ENCODE assay signal across 9 cellular contexts in genomic region chr12:118358008-118358359, GRCh38. TPM values are rescaled to one million over a fixed set of nuclear protein-coding genes. Genes with fewer than 3 reads are reported as not detected.
DNase-seq lines count a peak whose midpoint lies in the region; ATAC-seq and TF ChIP-seq lines count a peak whose summit lies in the region.
"Had no signal": no experiment of that assay in that cellular context is flagged by ENCODE, and none has a peak within 500 bp of the region (broad histone marks: within the 10 kb centered on the region; RNA-seq: fewer than 3 reads in every experiment).

No MANE protein-coding gene starts in this region.

- H3K4me3 Mint-ChIP-seq in activated CD4-positive, alpha-beta T cell treated with anti-CD3 and anti-CD28 coated beads, Interleukin-2, amount 10 ng/mL, durations not matched to agents 7 days and 5 days = peak overlapping the region; percentile 94
- H3K4me3 Mint-ChIP-seq in stimulated activated naive B cell treated with anti-CD40 and anti-IgM and Interleukin-4, amounts not matched to agents 10 μg/mL and 1 μg/mL and 100 μg/mL, for 72 hours = peak overlapping the region; percentile 79 to 90
- H3K4me3 Mint-ChIP-seq in endothelial cell (ENCODE audit: unreplicated experiment) = no peak overlapping the region

- CTCF ChIA-PET in activated CD4-positive, alpha-beta T cell treated with anti-CD3 and anti-CD28 coated beads, Interleukin-2, amount 10 ng/mL, durations not matched to agents 7 days and 5 days (lab: Charles Lee) = interaction anchor here (1.0 to 6.1 kb wide), 5 partner anchors 11 to 59 kb away, joined by 3 to 59 read pairs (median 5); partner anchors contain the start of genes SUDS3 and TAOK3
- CTCF ChIA-PET in OCI-LY7 (lab: Charles Lee; ENCODE audit: unreplicated experiment) = no interaction called here

- H3K4me2 ChIP-seq in OCI-LY7 (ENCODE audit: low read length) = peak overlapping the region; percentile 92

- POLR2A ChIA-PET in activated CD4-positive, alpha-beta T cell treated with anti-CD3 and anti-CD28 coated beads, Interleukin-2, amount 10 ng/mL, durations not matched to agents 7 days and 5 days (lab: Charles Lee) = interaction anchor here (1.5 kb wide), 1 partner anchor 18 kb away, joined by 4 read pairs; the partner anchor contains the start of gene SUDS3
- POLR2A ChIA-PET in OCI-LY7 (lab: Charles Lee) = interaction anchor here (0.5 to 3.6 kb wide), 11 partner anchors 12 to 174 kb away, joined by 3 to 22 read pairs (median 4); partner anchors contain the start of genes SUDS3 and TAOK3

- H3K27ac ChIP-seq in OCI-LY7 (ENCODE audit: low read depth, low read length, poor library complexity, severe bottlenecking) (peak overlapping the region; percentile 70), duodenal mucosa (ENCODE audit: low read depth, low read length) (no peak overlapping the region)

- H3K9me3 Mint-ChIP-seq in activated CD4-positive, alpha-beta T cell treated with anti-CD3 and anti-CD28 coated beads, Interleukin-2, amount 10 ng/mL, durations not matched to agents 7 days and 5 days = peaks cover 7% of the 10 kb centered on the region
- H3K9me3 Mint-ChIP-seq in stimulated activated naive B cell treated with anti-CD40 and anti-IgM and Interleukin-4, amounts not matched to agents 10 μg/mL and 1 μg/mL and 100 μg/mL, for 72 hours = peaks cover 6 to 10% of the 10 kb centered on the region in 2 donors
- H3K9me3 Mint-ChIP-seq in endothelial cell (ENCODE audit: unreplicated experiment) = no peaks in the 10 kb centered on the region

- peaks cover 44% of the 10 kb centered on the region for H3K4me1 Mint-ChIP-seq in activated CD4-positive, alpha-beta T cell treated with anti-CD3 and anti-CD28 coated beads, Interleukin-2, amount 10 ng/mL, durations not matched to agents 7 days and 5 days
- peaks cover 25 to 53% of the 10 kb centered on the region in 2 donors for H3K4me1 Mint-ChIP-seq in stimulated activated naive B cell treated with anti-CD40 and anti-IgM and Interleukin-4, amounts not matched to agents 10 μg/mL and 1 μg/mL and 100 μg/mL, for 72 hours
- H3K4me1 Mint-ChIP-seq in endothelial cell (ENCODE audit: unreplicated experiment) = peaks cover 20% of the 10 kb centered on the region

- H3K36me3 ChIP-seq in OCI-LY7 (ENCODE audit: insufficient read depth, low read length) (peaks cover 29% of the 10 kb centered on the region), duodenal mucosa (ENCODE audit: control insufficient read depth in 1 of 2, insufficient read depth in 2 of 2, low read length in 2 of 2) (no peaks in the 10 kb centered on the region)

- H3K4me3 ChIP-seq in OCI-LY7 (ENCODE audit: low read depth, low read length, poor library complexity, severe bottlenecking) (peak overlapping the region; percentile 75), duodenal mucosa (ENCODE audit: low read depth in 1 of 2, low read length in 2 of 2) (peak overlapping the region; percentile 74 to 77)

- no peaks in the 10 kb centered on the region for H4K20me1 ChIP-seq in OCI-LY7 (ENCODE audit: insufficient read depth, low read length)

- intact Hi-C loops in OCI-LY7 (cut with micrococcal nuclease; ENCODE audit: unreplicated experiment) = no loop called here

- H3K9me3 ChIP-seq in OCI-LY7 (ENCODE audit: low read length) (peaks cover 30% of the 10 kb centered on the region), duodenal mucosa (ENCODE audit: control insufficient read depth in 1 of 2, low read length in 2 of 2) (no peaks in the 10 kb centered on the region)

- BruUV-seq in OCI-LY7 (replicated peaks; lab: Mats Ljungman, UMichigan) = no TSS peak

- peak overlapping the region; percentile 91 for H3K27ac Mint-ChIP-seq in activated CD4-positive, alpha-beta T cell treated with anti-CD3 and anti-CD28 coated beads, Interleukin-2, amount 10 ng/mL, durations not matched to agents 7 days and 5 days
- H3K27ac Mint-ChIP-seq in stimulated activated naive B cell treated with anti-CD40 and anti-IgM and Interleukin-4, amounts not matched to agents 10 μg/mL and 1 μg/mL and 100 μg/mL, for 72 hours = peak overlapping the region; percentile 96
- no peak overlapping the region for H3K27ac Mint-ChIP-seq in endothelial cell (ENCODE audit: unreplicated experiment)

- H3K27me3 Mint-ChIP-seq in activated CD4-positive, alpha-beta T cell treated with anti-CD3 and anti-CD28 coated beads, Interleukin-2, amount 10 ng/mL, durations not matched to agents 7 days and 5 days = no peaks in the 10 kb centered on the region
- no peaks in the 10 kb centered on the region for H3K27me3 Mint-ChIP-seq in stimulated activated naive B cell treated with anti-CD40 and anti-IgM and Interleukin-4, amounts not matched to agents 10 μg/mL and 1 μg/mL and 100 μg/mL, for 72 hours
- no peaks in the 10 kb centered on the region for H3K27me3 Mint-ChIP-seq in endothelial cell (ENCODE audit: unreplicated experiment)

- no peaks in the 10 kb centered on the region for H3K27me3 ChIP-seq in duodenal mucosa (ENCODE audit: control insufficient read depth in 1 of 2, insufficient read depth in 2 of 2, low read length in 2 of 2)

- peaks cover 69% of the 10 kb centered on the region for H3K79me2 ChIP-seq in OCI-LY7 (ENCODE audit: insufficient read depth, low read depth, low read length)

- no peaks in the 10 kb centered on the region for H3K9me2 ChIP-seq in OCI-LY7 (ENCODE audit: insufficient read depth, low read length)

- no peak overlapping the region for H2AFZ ChIP-seq in OCI-LY7 (ENCODE audit: low read length)

- H3K9ac ChIP-seq in duodenal mucosa (ENCODE audit: low read depth in 1 of 2, low read length in 2 of 2) = no peak overlapping the region

- H3K4me1 ChIP-seq in OCI-LY7 (ENCODE audit: insufficient read depth, low read length, poor library complexity, severe bottlenecking) (peaks cover 30% of the 10 kb centered on the region), duodenal mucosa (ENCODE audit: control insufficient read depth in 1 of 2, insufficient read depth in 2 of 2, low read length in 2 of 2) (peaks cover 20 to 40% of the 10 kb centered on the region in 2 donors)

- H3K36me3 Mint-ChIP-seq in activated CD4-positive, alpha-beta T cell treated with anti-CD3 and anti-CD28 coated beads, Interleukin-2, amount 10 ng/mL, durations not matched to agents 7 days and 5 days (ENCODE audit: low read depth) = peaks cover 23% of the 10 kb centered on the region
- peaks cover 13 to 23% of the 10 kb centered on the region in 2 donors for H3K36me3 Mint-ChIP-seq in stimulated activated naive B cell treated with anti-CD40 and anti-IgM and Interleukin-4, amounts not matched to agents 10 μg/mL and 1 μg/mL and 100 μg/mL, for 72 hours
- no peaks in the 10 kb centered on the region for H3K36me3 Mint-ChIP-seq in endothelial cell (ENCODE audit: low read depth, unreplicated experiment)

- no peak for ATAC-seq in stimulated activated naive B cell treated with anti-CD40 and anti-IgM and Interleukin-4, amounts not matched to agents 10 μg/mL and 1 μg/mL and 100 μg/mL, for 72 hours (replicated peaks)
- ATAC-seq in HG02610 (IDR thresholded peaks at IDR 0.05; ENCODE audit: unreplicated experiment) = no peak

- TF ChIP-seq CTCF in OCI-LY7 (conservative IDR thresholded peaks at IDR 0.05; ENCODE audit: low read length) = peak; percentile 18; the same call in 1 of the 2 replicates
- TF ChIP-seq CTCF in endothelial cell (IDR thresholded peaks at IDR 0.05; ENCODE audit: unreplicated experiment) = no peak

- DNase-seq in activated CD4-positive, alpha-beta T cell treated with anti-CD3 and anti-CD28 coated beads, Interleukin-2, amount 10 ng/mL, durations not matched to agents 7 days and 5 days = no peak
- no peak for DNase-seq in activated CD4-positive, alpha-beta T cell treated with anti-CD3 and anti-CD28 coated beads, Interleukin-2, amount 50 U/mL, for 48 hours
- DNase-seq in OCI-LY7 (ENCODE audit: low spot score) (no peak), NCI-H69 (lab: John Stamatoyannopoulos, UW) (no peak), endothelial cell (ENCODE audit: low spot score) (no peak)
- DNase-seq in stimulated activated naive B cell treated with anti-CD40 and anti-IgM and Interleukin-4, amounts not matched to agents 10 μg/mL and 1 μg/mL and 100 μg/mL, for 72 hours = no peak
- DNase-seq: NCI-H187 had no signal

RNA-seq across cellular contexts. Expression of gene TAOK3, which starts 14.7 kb away (rescaled TPM):
- total RNA-seq in activated CD4-positive, alpha-beta T cell treated with anti-CD3 and anti-CD28 coated beads, Interleukin-2, amount 10 ng/mL, durations not matched to agents 7 days and 5 days = 10 to 100 TPM; 52.5 to 63.3 TPM
- total RNA-seq in OCI-LY7 (2014; rRNA removed; shearing (Covaris generic)) = 30.7 and 48.4 TPM in 2 replicates
- total RNA-seq in OCI-LY7 (2022) = 56.0 and 56.9 TPM in 2 replicates
- total RNA-seq in endothelial cell (ENCODE audit: unreplicated experiment) = 16.5 TPM

RNA-seq across cellular contexts. Expression of gene SUDS3, which starts 18.4 kb away (rescaled TPM):
- 10 to 100 TPM; 23.8 to 25.4 TPM for total RNA-seq in activated CD4-positive, alpha-beta T cell treated with anti-CD3 and anti-CD28 coated beads, Interleukin-2, amount 10 ng/mL, durations not matched to agents 7 days and 5 days
- total RNA-seq in OCI-LY7 (2014; rRNA removed; shearing (Covaris generic)) = 33.8 and 34.4 TPM in 2 replicates
- total RNA-seq in OCI-LY7 (2022) = 39.1 and 45.2 TPM in 2 replicates
- total RNA-seq in endothelial cell (ENCODE audit: unreplicated experiment) = 27.2 TPM
